7 cellular contexts compared by ENCODE assay signal in the genomic region with DNA sequence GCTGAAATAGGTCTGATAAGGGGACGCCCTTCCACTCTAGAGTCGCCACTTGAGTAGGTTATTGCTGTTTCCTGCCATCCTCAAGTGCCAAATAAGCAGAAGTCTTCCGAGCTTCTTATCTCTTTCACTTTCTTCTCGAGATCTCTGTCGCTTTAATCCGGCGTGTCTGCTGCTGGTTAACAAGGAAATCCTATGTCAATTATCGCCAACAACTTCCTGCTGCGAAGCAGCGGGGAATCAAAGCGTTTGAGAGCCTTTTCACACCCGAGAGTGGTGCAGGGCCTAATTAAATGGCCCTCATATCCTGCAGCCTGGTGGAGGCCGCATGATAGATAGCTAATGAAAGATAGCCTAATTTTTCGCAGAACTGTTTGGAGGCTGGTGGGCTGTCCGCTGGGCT.
A peak's percentile ranks its signal among the peaks of the same experiment; 100 is the strongest.
DNase-seq lines count a peak whose midpoint lies in the region; ATAC-seq, FAIRE-seq and TF ChIP-seq lines count a peak whose summit lies in the region.

No MANE protein-coding gene starts in this region.

- peak overlapping the region; percentile 74 for H3K4me3 Mint-ChIP-seq in activated naive CD4-positive, alpha-beta T cell treated with anti-CD3 and anti-CD28 coated beads, Interleukin-2, amount 50 U/mL, for 24 hours

- H3K9ac ChIP-seq in parathyroid adenoma, result no peak overlapping the region

- no peak overlapping the region for H3K27ac ChIP-seq in parathyroid adenoma
- H3K27ac ChIP-seq in pancreas, result no peak overlapping the region

- H3K27me3 ChIP-seq in parathyroid adenoma (ENCODE audit: control insufficient read depth, insufficient read depth, low read length) (no peaks in the 10 kb centered on the region), pancreas (no peaks in the 10 kb centered on the region)

- H3K27ac Mint-ChIP-seq in activated naive CD4-positive, alpha-beta T cell treated with anti-CD3 and anti-CD28 coated beads, Interleukin-2, amount 50 U/mL, for 24 hours, result peak overlapping the region; percentile 92

- no peak for TF ChIP-seq CTCF in parathyroid adenoma (IDR thresholded peaks at IDR 0.05)
- TF ChIP-seq CTCF in pancreas (IDR thresholded peaks at IDR 0.05), result no peak

- no peaks in the 10 kb centered on the region for H3K4me1 ChIP-seq in parathyroid adenoma
- no peaks in the 10 kb centered on the region for H3K4me1 ChIP-seq in pancreas

- H3K9me3 ChIP-seq in parathyroid adenoma (ENCODE audit: control insufficient read depth, low read length) (no peaks in the 10 kb centered on the region), pancreas (no peaks in the 10 kb centered on the region)

- no peaks in the 10 kb centered on the region for H3K36me3 Mint-ChIP-seq in activated naive CD4-positive, alpha-beta T cell treated with anti-CD3 and anti-CD28 coated beads, Interleukin-2, amount 50 U/mL, for 24 hours

- H3K4me3 ChIP-seq in parathyroid adenoma (ENCODE audit: low read depth, low read length) (no peak overlapping the region), pancreas (no peak overlapping the region)

- DNase-seq in MV-4-11 (lab: John Stamatoyannopoulos, UW) (peak; percentile 73), pancreas (no peak), NCI-H510A treated with DMSO at 0.1 percent for 48 hours (lab: John Stamatoyannopoulos, UW) (no peak)

- H3K79me2 ChIP-seq in parathyroid adenoma, result no peaks in the 10 kb centered on the region

- peaks cover 45% of the 10 kb centered on the region for H3K4me1 Mint-ChIP-seq in activated naive CD4-positive, alpha-beta T cell treated with anti-CD3 and anti-CD28 coated beads, Interleukin-2, amount 50 U/mL, for 24 hours

- 62 to 64% methylated on average over 15 of the region's 15 CpGs for WGBS in pancreas, 2 donors

- intact Hi-C loops in pancreas (cut with DNase I), result no loop called here

- FAIRE-seq in pancreas (lab: Jason Lieb, UNC), result no peak

- no peaks in the 10 kb centered on the region for H3K27me3 Mint-ChIP-seq in activated naive CD4-positive, alpha-beta T cell treated with anti-CD3 and anti-CD28 coated beads, Interleukin-2, amount 50 U/mL, for 24 hours

- H3K36me3 ChIP-seq in parathyroid adenoma (ENCODE audit: control insufficient read depth, insufficient read depth, low read length) (no peaks in the 10 kb centered on the region), pancreas (no peaks in the 10 kb centered on the region)

- peak overlapping the region; percentile 36 for H2AFZ ChIP-seq in parathyroid adenoma

- H3K9me3 Mint-ChIP-seq in activated naive CD4-positive, alpha-beta T cell treated with anti-CD3 and anti-CD28 coated beads, Interleukin-2, amount 50 U/mL, for 24 hours, result no peaks in the 10 kb centered on the region

- H3K4me2 ChIP-seq in parathyroid adenoma (ENCODE audit: low read length), result no peak overlapping the region

- ATAC-seq in GM19452 (IDR thresholded peaks at IDR 0.05; ENCODE audit: unreplicated experiment), result peak; percentile 81
- no peak for ATAC-seq in pancreas
- no peak for ATAC-seq in GM21723 (IDR thresholded peaks at IDR 0.05; ENCODE audit: unreplicated experiment)
